17 cellular contexts compared by ENCODE assay signal in the genomic region with DNA sequence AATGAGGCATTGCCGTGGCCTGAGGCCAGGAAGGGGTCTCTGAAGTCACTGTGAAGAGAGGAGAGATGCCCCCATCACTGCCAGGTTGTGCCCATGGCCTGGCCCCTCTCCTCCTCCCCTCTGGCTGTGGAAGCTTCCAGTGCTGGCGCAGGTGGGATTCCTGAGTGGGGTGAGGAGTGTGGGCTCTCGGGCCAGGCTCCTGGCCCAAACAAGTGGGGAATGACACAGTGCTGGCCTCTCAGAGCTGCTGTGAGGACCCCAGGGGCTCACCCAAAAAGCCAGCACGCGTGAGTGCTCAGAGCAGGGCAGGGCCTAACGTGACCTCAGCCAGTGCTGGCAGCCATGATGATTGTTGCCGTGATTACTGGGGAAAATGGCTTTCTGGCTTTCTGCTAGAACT. TPM values are rescaled to one million over a fixed set of nuclear protein-coding genes. Genes with fewer than 3 reads are reported as not detected.
DNase-seq lines count a peak whose midpoint lies in the region; ATAC-seq, FAIRE-seq and TF ChIP-seq lines count a peak whose summit lies in the region.
"Had no signal": no experiment of that assay in that cellular context is flagged by ENCODE, and none has a peak within 500 bp of the region (broad histone marks: within the 10 kb centered on the region; RNA-seq: fewer than 3 reads in every experiment).

No MANE protein-coding gene starts in this region.

- no peak overlapping the region for H3K4me3 ChIP-seq in HepG2 (replicated peaks in 1 of 3; ENCODE audit: insufficient read depth in 1 of 3, low read depth in 2 of 3, low read length in 3 of 3)
- no peak overlapping the region for H3K4me3 ChIP-seq in tibial artery
- H3K4me3 ChIP-seq in lower leg skin (ENCODE audit: low read depth, poor library complexity, severe bottlenecking) = no peak overlapping the region
- H3K4me3 ChIP-seq in GM23338 = no peak overlapping the region
- H3K4me3 ChIP-seq: hepatocyte, left lung, smooth muscle cell had no signal

- WGBS in HepG2 (ENCODE audit: low lambda C conversion rate) = 99% methylated on average over 5 of the region's 7 CpGs
- 88 to 91% methylated on average over 7 of the region's 7 CpGs for WGBS in lower leg skin, 2 donors

- H3K9ac ChIP-seq in HepG2 (ENCODE audit: insufficient read depth, low read depth, low read length) = no peak overlapping the region

- no peak for ATAC-seq in HepG2
- no peak for ATAC-seq in GM23338
- ATAC-seq: left lung, SK-N-SH treated with all-trans-retinoic acid at 6 μM for 48 hours had no signal

- peaks cover 20% of the 10 kb centered on the region for H3K36me3 Mint-ChIP-seq in activated naive CD4-positive, alpha-beta T cell treated with anti-CD3 and anti-CD28 coated beads for 36 hours (ENCODE audit: low read depth)
- peaks cover 40% of the 10 kb centered on the region for H3K36me3 Mint-ChIP-seq in activated CD4-positive, alpha-beta memory T cell treated with anti-CD3 and anti-CD28 coated beads, Interleukin-2, amount 10 ng/mL, durations not matched to agents 7 days and 5 days (ENCODE audit: low read depth)
- H3K36me3 Mint-ChIP-seq in GM23338 (ENCODE audit: low read depth) = peaks cover 29% of the 10 kb centered on the region

- H3K9me3 Mint-ChIP-seq in activated naive CD4-positive, alpha-beta T cell treated with anti-CD3 and anti-CD28 coated beads for 36 hours = peaks cover 3% of the 10 kb centered on the region
- peaks cover 2% of the 10 kb centered on the region for H3K9me3 Mint-ChIP-seq in activated CD4-positive, alpha-beta memory T cell treated with anti-CD3 and anti-CD28 coated beads, Interleukin-2, amount 10 ng/mL, durations not matched to agents 7 days and 5 days
- peaks cover 8% of the 10 kb centered on the region; the same call in 1 of the 3 replicates for H3K9me3 Mint-ChIP-seq in GM23338

- no peak overlapping the region for H3K4me3 Mint-ChIP-seq in activated naive CD4-positive, alpha-beta T cell treated with anti-CD3 and anti-CD28 coated beads for 36 hours
- no peak overlapping the region for H3K4me3 Mint-ChIP-seq in activated CD4-positive, alpha-beta memory T cell treated with anti-CD3 and anti-CD28 coated beads, Interleukin-2, amount 10 ng/mL, durations not matched to agents 7 days and 5 days
- no peak overlapping the region for H3K4me3 Mint-ChIP-seq in GM23338

- no peak for TF ChIP-seq RAD21 in HepG2 (CRISPR knock-in tag; IDR thresholded peaks at IDR 0.05)

- H3K79me2 ChIP-seq in HepG2 (ENCODE audit: insufficient read depth, low read length) (no peaks in the 10 kb centered on the region), GM23338 (replicated peaks; ENCODE audit: insufficient read depth) (no peaks in the 10 kb centered on the region)
- H3K79me2 ChIP-seq: hepatocyte had no signal

- CTCF ChIA-PET in activated naive CD4-positive, alpha-beta T cell treated with anti-CD3 and anti-CD28 coated beads for 36 hours (lab: Charles Lee) = interaction anchor here (0.9 to 3.1 kb wide), 3 partner anchors 31 to 85 kb away, joined by 3 to 13 read pairs (median 4); no protein-coding TSS in a partner anchor
- CTCF ChIA-PET in activated CD4-positive, alpha-beta memory T cell treated with anti-CD3 and anti-CD28 coated beads, Interleukin-2, amount 10 ng/mL, durations not matched to agents 7 days and 5 days (lab: Charles Lee) = interaction anchor here (1.2 to 1.5 kb wide), 2 partner anchors 10 to 52 kb away, joined by 3 to 6 read pairs; no protein-coding TSS in a partner anchor
- CTCF ChIA-PET in HepG2 (lab: Yijun Ruan, JAX; ENCODE audit: low intra/inter-chr PET ratio, low total read pairs) = interaction anchor here (1.7 to 3.5 kb wide), 3 partner anchors 36 to 83 kb away, joined by 7 to 27 read pairs (median 19); no protein-coding TSS in a partner anchor

- FAIRE-seq in HepG2 (lab: Jason Lieb, UNC) = no peak

- H3K9me3 ChIP-seq in HepG2 (ENCODE audit: low read length) = no peaks in the 10 kb centered on the region
- H3K9me3 ChIP-seq in tibial artery = no peaks in the 10 kb centered on the region

- H3K27ac Mint-ChIP-seq in activated naive CD4-positive, alpha-beta T cell treated with anti-CD3 and anti-CD28 coated beads for 36 hours = peak overlapping the region; percentile 85
- H3K27ac Mint-ChIP-seq in activated CD4-positive, alpha-beta memory T cell treated with anti-CD3 and anti-CD28 coated beads, Interleukin-2, amount 10 ng/mL, durations not matched to agents 7 days and 5 days = peak overlapping the region; percentile 99
- no peak overlapping the region for H3K27ac Mint-ChIP-seq in GM23338

- TF ChIP-seq EP300 in HepG2 (IDR thresholded peaks at IDR 0.05; ENCODE audit: low read depth in 2 of 2, low read length in 2 of 2) (no peak), HepG2 (CRISPR knock-in tag; IDR thresholded peaks at IDR 0.05; ENCODE audit: borderline replicate concordance) (no peak)

- POLR2A ChIA-PET in activated CD4-positive, alpha-beta memory T cell treated with anti-CD3 and anti-CD28 coated beads, Interleukin-2, amount 10 ng/mL, durations not matched to agents 7 days and 5 days (lab: Charles Lee) = interaction anchor here (0.9 to 2.0 kb wide), 2 partner anchors 11 to 61 kb away, joined by 3 to 6 read pairs; no protein-coding TSS in a partner anchor
- POLR2A ChIA-PET in HepG2 (lab: Yijun Ruan, JAX) = interaction anchor here (1.1 to 13.4 kb wide), 7 partner anchors 13 to 83 kb away, joined by 4 to 357 read pairs (median 8); a partner anchor contains a TSS

- H3K9me2 ChIP-seq in GM23338 (ENCODE audit: insufficient read depth) = no peaks in the 10 kb centered on the region

- no peak overlapping the region for H3K4me2 ChIP-seq in HepG2 (ENCODE audit: low read depth, low read length)
- no peak overlapping the region for H3K4me2 ChIP-seq in GM23338
- H3K4me2 ChIP-seq: hepatocyte, smooth muscle cell had no signal

- H3K27me3 ChIP-seq in HepG2 (ENCODE audit: control insufficient read depth in 1 of 2, insufficient read depth in 2 of 2, low read length in 2 of 2) (no peaks in the 10 kb centered on the region), tibial artery (no peaks in the 10 kb centered on the region), GM23338 (ENCODE audit: insufficient read depth) (no peaks in the 10 kb centered on the region)
- H3K27me3 ChIP-seq: hepatocyte, left lung had no signal

- H3K4me1 ChIP-seq in HepG2 (ENCODE audit: insufficient read depth, low read length) (peaks cover 59% of the 10 kb centered on the region), tibial artery (peaks cover 6 to 51% (median 41%) of the 10 kb centered on the region in 4 donors), GM23338 (ENCODE audit: insufficient read depth) (no peaks in the 10 kb centered on the region; the same call in 1 of the 2 replicates)

- H3K27me3 Mint-ChIP-seq in activated naive CD4-positive, alpha-beta T cell treated with anti-CD3 and anti-CD28 coated beads for 36 hours (ENCODE audit: low read depth) = no peaks in the 10 kb centered on the region
- no peaks in the 10 kb centered on the region for H3K27me3 Mint-ChIP-seq in activated CD4-positive, alpha-beta memory T cell treated with anti-CD3 and anti-CD28 coated beads, Interleukin-2, amount 10 ng/mL, durations not matched to agents 7 days and 5 days
- peaks cover 13% of the 10 kb centered on the region for H3K27me3 Mint-ChIP-seq in GM23338 (ENCODE audit: insufficient read depth, low read depth, poor library complexity)

- no TSS peak for BruUV-seq in HepG2 (replicated peaks; lab: Mats Ljungman, UMichigan)

- intact Hi-C loops in activated naive CD4-positive, alpha-beta T cell treated with anti-CD3 and anti-CD28 coated beads for 36 hours (cut with micrococcal nuclease) = loop anchor here (5.0 to 10.0 kb wide), 3 partner anchors 335 to 1355 kb away; a partner anchor contains a TSS
- intact Hi-C loops in HepG2 (cut with micrococcal nuclease; ENCODE audit: unreplicated experiment) (loop anchor here (2.0 kb wide), 1 partner anchor 31 kb away; no protein-coding TSS in a partner anchor), tibial artery (cut with DNase I; ENCODE audit: low total_unique reads) (loop anchor here (5.0 kb wide), 2 partner anchors 37 to 57 kb away; no protein-coding TSS in a partner anchor), lower leg skin (cut with DNase I; ENCODE audit: low total_unique reads) (no loop called here)

- H2AFZ ChIP-seq in HepG2 (ENCODE audit: low read length) (no peak overlapping the region), GM23338 (no peak overlapping the region)
- H2AFZ ChIP-seq: hepatocyte had no signal

- DNase-seq in activated naive CD4-positive, alpha-beta T cell treated with anti-CD3 and anti-CD28 coated beads for 36 hours = no peak
- no peak for DNase-seq in activated naive CD4-positive, alpha-beta T cell treated with anti-CD3 and anti-CD28 coated beads, Interleukin-2, amount 50 U/mL, for 16 hours
- no peak for DNase-seq in activated CD4-positive, alpha-beta memory T cell treated with anti-CD3 and anti-CD28 coated beads, Interleukin-2, amount 10 ng/mL, durations not matched to agents 7 days and 5 days
- DNase-seq in HepG2 (ENCODE audit: low spot score) (no peak), tibial artery (no peak), lower leg skin (ENCODE audit: low spot score in 2 of 2) (no peak), NCI-H345 (lab: John Stamatoyannopoulos, UW) (no peak), GM23338 (ENCODE audit: low spot score) (no peak)
- DNase-seq: activated CD4-positive, CD25-positive, alpha-beta regulatory T cell; activated gamma-delta T cell treated with Interleukin-2 at 50 U/mL for 16 hours; DMS 273 treated with DMSO at 0.1 percent for 48 hours; OCI-M1 had no signal

- H4K20me1 ChIP-seq in HepG2 (ENCODE audit: insufficient read depth, low read length) (no peaks in the 10 kb centered on the region), GM23338 (replicated peaks; ENCODE audit: insufficient read depth) (no peaks in the 10 kb centered on the region)

- no peak for TF ChIP-seq CTCF in HepG2 (CRISPR knock-in tag; IDR thresholded peaks at IDR 0.05)
- no peak for TF ChIP-seq CTCF in tibial artery (IDR thresholded peaks at IDR 0.05)
- TF ChIP-seq CTCF in lower leg skin (IDR thresholded peaks at IDR 0.05) = no peak
- TF ChIP-seq CTCF in GM23338 (conservative IDR thresholded peaks at IDR 0.05; ENCODE audit: low read depth in 2 of 2) = no peak

- in situ Hi-C loops in HepG2 (cut with HindIII; ENCODE audit: extremely low pct_ligation_motif_present, low pct_unique_long_range_greater_than_20kb) = no loop called here

- H3K27ac ChIP-seq in HepG2 (ENCODE audit: extremely low read length, insufficient read depth, low read length) (no peak overlapping the region), tibial artery (peak overlapping the region; percentile 86 to 96), GM23338 (ENCODE audit: low read depth) (no peak overlapping the region)
- H3K27ac ChIP-seq: epithelial cell of prostate had no signal

- peaks cover 66% of the 10 kb centered on the region for H3K4me1 Mint-ChIP-seq in activated naive CD4-positive, alpha-beta T cell treated with anti-CD3 and anti-CD28 coated beads for 36 hours (ENCODE audit: low read depth)
- H3K4me1 Mint-ChIP-seq in activated CD4-positive, alpha-beta memory T cell treated with anti-CD3 and anti-CD28 coated beads, Interleukin-2, amount 10 ng/mL, durations not matched to agents 7 days and 5 days = peaks cover 63% of the 10 kb centered on the region
- H3K4me1 Mint-ChIP-seq in GM23338 = peaks cover 26% of the 10 kb centered on the region

- H3K36me3 ChIP-seq in HepG2 (replicated peaks in 1 of 2; ENCODE audit: control insufficient read depth in 1 of 2, insufficient read depth in 2 of 2, low read length in 2 of 2) (peaks cover 18 to 34% of the 10 kb centered on the region in 2 experiments), tibial artery (peaks cover 0 to 25% (median 20%) of the 10 kb centered on the region in 3 donors), GM23338 (ENCODE audit: insufficient read depth) (peaks cover 5% of the 10 kb centered on the region)

- TF ChIP-seq POLR2A in HepG2 (IDR thresholded peaks at IDR 0.05; ENCODE audit: insufficient read depth in 1 of 2, low read depth in 2 of 2, low read length in 2 of 2) (no peak), lower leg skin (IDR thresholded peaks at IDR 0.05) (no peak)

- no peaks in the 10 kb centered on the region for H3F3A ChIP-seq in GM23338 (replicated peaks; ENCODE audit: low read depth)

RNA-seq across cellular contexts. Expression of a gene that starts 53.5 kb away (rescaled TPM):
- 1 to 10 TPM; 2.0 TPM for total RNA-seq in activated naive CD4-positive, alpha-beta T cell treated with anti-CD3 and anti-CD28 coated beads for 36 hours
- 1 to 10 TPM; 3.3 TPM for total RNA-seq in activated CD4-positive, alpha-beta memory T cell treated with anti-CD3 and anti-CD28 coated beads, Interleukin-2, amount 10 ng/mL, durations not matched to agents 7 days and 5 days
- 84.6 and 132 TPM in 2 replicates for total RNA-seq in HepG2 (2016; rRNA removed; fragmentation: Illumina TruSeq; extraction: Trizol)
- total RNA-seq in HepG2 (2016; cell fraction: cytosol; rRNA removed; fragmentation: Illumina TruSeq; extraction: Trizol; ENCODE audit: low read depth) = 43.5 and 50.3 TPM in 2 replicates
- 77.0 and 127 TPM in 2 replicates for total RNA-seq in HepG2 (2016; cell fraction: insoluble cytoplasmic fraction; rRNA removed; fragmentation: Illumina TruSeq; extraction: Trizol)
- 144 and 145 TPM in 2 replicates for total RNA-seq in HepG2 (2016; cell fraction: membrane; rRNA removed; fragmentation: Illumina TruSeq; extraction: Trizol)
- 105 and 134 TPM in 2 replicates for total RNA-seq in HepG2 (2016; cell fraction: nucleus; rRNA removed; fragmentation: Illumina TruSeq; extraction: Trizol)
- 242 and 284 TPM in 2 replicates for polyA plus RNA-seq in HepG2 (2011; rRNA removed)
- polyA plus RNA-seq in HepG2 (2011; cell fraction: cytosol; rRNA removed) = 101 and 160 TPM in 2 replicates
- polyA plus RNA-seq in HepG2 (2011; cell fraction: nucleus; rRNA removed) = 555 and 802 TPM in 2 replicates
- 157 and 253 TPM in 2 replicates for polyA plus RNA-seq in HepG2 (2012)
- 47.6 and 47.9 TPM in 2 replicates for polyA plus RNA-seq in HepG2 (2016; cell fraction: cytosol; fragmentation: Illumina TruSeq; extraction: Trizol; ENCODE audit: low read depth)
- 136 and 193 TPM in 2 replicates for polyA plus RNA-seq in HepG2 (2016; cell fraction: insoluble cytoplasmic fraction; fragmentation: Illumina TruSeq; extraction: Trizol; ENCODE audit: low read depth)
- 144 and 154 TPM in 2 replicates for polyA plus RNA-seq in HepG2 (2016; cell fraction: membrane; fragmentation: Illumina TruSeq; extraction: Trizol; ENCODE audit: low read depth)
- polyA plus RNA-seq in HepG2 (2016; cell fraction: nucleus; fragmentation: Illumina TruSeq; extraction: Trizol; ENCODE audit: insufficient read depth, low read depth) = 467 and 522 TPM in 2 replicates
- polyA minus RNA-seq in HepG2 (2011; rRNA and poly(A)+ RNA removed; ENCODE audit: low replicate concordance) = 24.5 and 186 TPM in 2 replicates
- 155 and 166 TPM in 2 replicates for polyA minus RNA-seq in HepG2 (2011; cell fraction: cytosol; rRNA and poly(A)+ RNA removed)
- 97.5 and 127 TPM in 2 replicates for polyA minus RNA-seq in HepG2 (2011; cell fraction: nucleus; rRNA and poly(A)+ RNA removed)
- 10 to 100 TPM; 18.4 to 55.5 (median 25.2) TPM for total RNA-seq in lower leg skin
- total RNA-seq in GM23338 (2014; rRNA removed; shearing (Covaris generic)) = 16.5 and 19.6 TPM in 2 replicates
- polyA plus RNA-seq in GM23338 (2016; fragmentation: Nextera tagmentation; extraction: Ambion mirVana) = 1.6 and 1.9 TPM in 2 replicates

Comparison
In these comparisons a context has a peak if more than half of its experiments do, and no peak if none do; other contexts are left out.
1. H3K27ac ChIP-seq: peak in tibial artery (2 of 2); none in HepG2 (single experiment) and GM23338 (single experiment).